Comparison of ENCODE assay signal across 8 cellular contexts in genomic region chr13:77751513-77752456, GRCh38. TPM values are rescaled to one million over a fixed set of nuclear protein-coding genes. Genes with fewer than 3 reads are reported as not detected.
A peak's percentile ranks its signal among the peaks of the same experiment; 100 is the strongest.
DNase-seq lines count a peak whose midpoint lies in the region; ATAC-seq and TF ChIP-seq lines count a peak whose summit lies in the region.

No MANE protein-coding gene starts in this region.

- H3K36me3 ChIP-seq in OCI-LY3 (replicated peaks; ENCODE audit: low read depth, low read length) (peaks cover 16% of the 10 kb centered on the region), psoas muscle (ENCODE audit: insufficient read depth in 1 of 2, low read depth in 1 of 2) (no peaks in the 10 kb centered on the region)

- H3K27me3 ChIP-seq in OCI-LY3 (ENCODE audit: low read depth, low read length) (no peaks in the 10 kb centered on the region), psoas muscle (ENCODE audit: insufficient read depth in 3 of 3, low read length in 2 of 3) (no peaks in the 10 kb centered on the region)

- H3K9me3 ChIP-seq in OCI-LY3 (ENCODE audit: insufficient read depth, low read length) (no peaks in the 10 kb centered on the region), psoas muscle (no peaks in the 10 kb centered on the region)

- no peaks in the 10 kb centered on the region for H3K9me3 Mint-ChIP-seq in activated naive CD4-positive, alpha-beta T cell treated with anti-CD3 and anti-CD28 coated beads, Interleukin-2, amount 50 U/mL, for 72 hours

- DNase-seq in ELF-1 (ENCODE audit: low read depth, low spot score), result peak; percentile 27
- peak; percentile 64 for DNase-seq in GM20000 (ENCODE audit: low spot score)
- DNase-seq in activated naive CD4-positive, alpha-beta T cell treated with anti-CD3 and anti-CD28 coated beads, Interleukin-2, amount 50 U/mL, for 72 hours (ENCODE audit: low spot score in 2 of 2), result peak in 1 of 2 donors; percentile 43
- DNase-seq in head of caudate nucleus, result peak in 23 of 42 donors; percentile 41 to 86 (median 63)
- no peak for DNase-seq in psoas muscle
- no peak for DNase-seq in GM19238 (ENCODE audit: insufficient read length, low spot score)

- ATAC-seq in HG03565 (IDR thresholded peaks at IDR 0.05; ENCODE audit: unreplicated experiment) (peak; percentile 79), psoas muscle (peak; percentile 42 to 84 (median 56))
- peak; percentile 83 to 96 for ATAC-seq in activated naive CD4-positive, alpha-beta T cell treated with anti-CD3 and anti-CD28 coated beads, Interleukin-2, amount 50 U/mL, for 72 hours

- WGBS in psoas muscle, 3 donors, result 58 to 68% (median 59%) methylated on average over 5 of the region's 5 CpGs

- H3K4me3 ChIP-seq in OCI-LY3 (ENCODE audit: low read length), result no peak overlapping the region
- H3K4me3 ChIP-seq in psoas muscle, result no peak overlapping the region

- peak; percentile 68 for TF ChIP-seq CTCF in GM20000 (IDR thresholded peaks at IDR 0.05; ENCODE audit: extremely low read depth, missing control alignments)
- TF ChIP-seq CTCF in OCI-LY3 (IDR thresholded peaks at IDR 0.05; ENCODE audit: low read depth, low read length), result peak; percentile 97
- peak; percentile 73 for TF ChIP-seq CTCF in psoas muscle (IDR thresholded peaks at IDR 0.05)

- H3K36me3 Mint-ChIP-seq in activated naive CD4-positive, alpha-beta T cell treated with anti-CD3 and anti-CD28 coated beads, Interleukin-2, amount 50 U/mL, for 72 hours, result peaks cover 6% of the 10 kb centered on the region in 2 donors

- H3K4me2 ChIP-seq in OCI-LY3 (ENCODE audit: low read length), result no peak overlapping the region

- H4K20me1 ChIP-seq in OCI-LY3 (ENCODE audit: insufficient read depth, low read length), result 0 out of 2 replicates have a peak, but pooled peaks cover 3% of the 10 kb centered on the region

- no peak overlapping the region for H2AFZ ChIP-seq in OCI-LY3 (ENCODE audit: low read depth, low read length)

- intact Hi-C loops in head of caudate nucleus (cut with DNase I), result loop anchor here (5.0 to 10.0 kb wide), 2 partner anchors 169 to 257 kb away; no protein-coding TSS in a partner anchor
- intact Hi-C loops in psoas muscle (cut with DNase I), result loop anchor here (5.0 to 10.0 kb wide), 2 partner anchors 154 to 257 kb away; no protein-coding TSS in a partner anchor

- peak overlapping the region; percentile 45 to 52 for H3K27ac Mint-ChIP-seq in activated naive CD4-positive, alpha-beta T cell treated with anti-CD3 and anti-CD28 coated beads, Interleukin-2, amount 50 U/mL, for 72 hours

- H3K4me1 ChIP-seq in OCI-LY3 (ENCODE audit: low read length) (no peaks in the 10 kb centered on the region), psoas muscle (no peaks in the 10 kb centered on the region)

- H3K79me2 ChIP-seq in OCI-LY3 (ENCODE audit: low read length), result no peaks in the 10 kb centered on the region

- H3K9ac ChIP-seq in OCI-LY3 (ENCODE audit: low read length), result no peak overlapping the region

- H3K27ac ChIP-seq in OCI-LY3 (ENCODE audit: low read length) (no peak overlapping the region), psoas muscle (no peak overlapping the region)

RNA-seq across cellular contexts. Expression of gene SLAIN1, which starts 54.3 kb away (rescaled TPM):
- total RNA-seq in activated naive CD4-positive, alpha-beta T cell treated with anti-CD3 and anti-CD28 coated beads, Interleukin-2, amount 50 U/mL, for 72 hours, result 10 to 100 TPM; 12.1 to 41.2 TPM
- total RNA-seq in psoas muscle, result 1 to 10 TPM; 3.1 to 6.6 (median 4.2) TPM
- 1 to 10 TPM in 2 of 3 donors, under 1 TPM in 1; 0.69 to 2.9 (median 2.3) TPM for polyA plus RNA-seq in psoas muscle

Comparison
In these comparisons a context has a peak if more than half of its experiments do, and no peak if none do; other contexts are left out.
1. DNase-seq: peak in ELF-1 (single experiment), GM20000 (single experiment) and head of caudate nucleus (23 of 42); none in psoas muscle (0 of 2) and GM19238 (single experiment).
2. Peak in every context shown above with its lines, with median percentiles within 50 percentile points of each other: CTCF ChIP-seq and ATAC-seq.